In genomic region chr1:41241748-41242644, GRCh38 we compare ENCODE assay signal across 8 cellular contexts. TPM values are rescaled to one million over a fixed set of nuclear protein-coding genes. Genes with fewer than 3 reads are reported as not detected.
A peak's percentile ranks its signal among the peaks of the same experiment; 100 is the strongest.
DNase-seq lines count a peak whose midpoint lies in the region; ATAC-seq and TF ChIP-seq lines count a peak whose summit lies in the region.

Gene SCMH1 (minus strand): TSS chr1:41242306. CDS start chr1:41186133, 56,173 bp downstream.

- H3K27ac ChIP-seq in cingulate gyrus (ENCODE audit: low read depth, low read length): peak within 1 kb of the TSS; percentile 57
- peak within 1 kb of the TSS; percentile 87 to 92 for H3K27ac ChIP-seq in left lung

- POLR2A ChIA-PET in HEK293T (lab: Yijun Ruan, JAX): interaction anchor here (0.6 to 1.1 kb wide), 4 partner anchors 17 to 100 kb away, joined by 3 to 4 read pairs (median 4); no protein-coding TSS in a partner anchor

- DNase-seq in HEK293T (ENCODE audit: extremely low spot score) (peak; percentile 69), NCI-H146 treated with DMSO at 0.1 percent for 48 hours (lab: John Stamatoyannopoulos, UW; ENCODE audit: unreplicated experiment) (peak; percentile 31), left lung (peak; percentile 39 to 86)
- DNase-seq in activated CD4-positive, CD25-positive, alpha-beta regulatory T cell treated with anti-CD3 and anti-CD28 coated beads, Interleukin-2, amount 50 U/mL, for 16 hours (ENCODE audit: low read depth, low spot score): peak; percentile 24
- peak; percentile 37 to 52 for DNase-seq in stimulated activated CD4-positive, alpha-beta T cell treated with anti-CD3 and anti-CD28 coated beads, Interleukin-2, amount 100 ng/mL, for 48 hours

- no peaks in the 10 kb centered on the region for H3K9me3 ChIP-seq in left lung

- no peaks in the 10 kb centered on the region for H3K27me3 ChIP-seq in left lung

- TF ChIP-seq CTCF in left lung (IDR thresholded peaks at IDR 0.05): no peak

- CTCF ChIA-PET in HEK293T (lab: Yijun Ruan, JAX): no interaction called here

- peak within 1 kb of the TSS; percentile 76 to 81 for H3K4me3 ChIP-seq in left lung

- intact Hi-C loops in left lung (cut with DNase I): no loop called here

- ATAC-seq in left lung (peak; percentile 65), GM18870 (IDR thresholded peaks at IDR 0.05; ENCODE audit: unreplicated experiment) (no peak)

- peaks cover 5 to 41% of the 10 kb centered on the region in 2 donors for H3K4me1 ChIP-seq in left lung

- no peaks in the 10 kb centered on the region for H3K36me3 ChIP-seq in left lung

- peak; percentile 14 for TF ChIP-seq POLR2A in GM10847 (IDR thresholded peaks at IDR 0.05; ENCODE audit: extremely low read depth, insufficient read length)

TF ChIP-seq in HEK293T, 16 proteins besides CTCF, POLR2A, EP300 and RAD21:
- no peak for TF ChIP-seq LEF1 (IDR thresholded peaks at IDR 0.05; ENCODE audit: borderline replicate concordance)
- TF ChIP-seq, protein P1, sequence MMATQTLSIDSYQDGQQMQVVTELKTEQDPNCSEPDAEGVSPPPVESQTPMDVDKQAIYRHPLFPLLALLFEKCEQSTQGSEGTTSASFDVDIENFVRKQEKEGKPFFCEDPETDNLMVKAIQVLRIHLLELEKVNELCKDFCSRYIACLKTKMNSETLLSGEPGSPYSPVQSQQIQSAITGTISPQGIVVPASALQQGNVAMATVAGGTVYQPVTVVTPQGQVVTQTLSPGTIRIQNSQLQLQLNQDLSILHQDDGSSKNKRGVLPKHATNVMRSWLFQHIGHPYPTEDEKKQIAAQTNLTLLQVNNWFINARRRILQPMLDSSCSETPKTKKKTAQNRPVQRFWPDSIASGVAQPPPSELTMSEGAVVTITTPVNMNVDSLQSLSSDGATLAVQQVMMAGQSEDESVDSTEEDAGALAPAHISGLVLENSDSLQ (IDR thresholded peaks at IDR 0.05): no peak
- TF ChIP-seq L3MBTL2 (conservative IDR thresholded peaks at IDR 0.05): peak; percentile 67
- no peak for TF ChIP-seq NFRKB (IDR thresholded peaks at IDR 0.05)

RNA-seq across cellular contexts. Expression of gene SCMH1, which starts in this region (rescaled TPM):
- total RNA-seq in left lung: 10 to 100 TPM; 27.8 to 30.8 TPM
